Comparison of ENCODE assay signal across 1 cellular context in the genomic region with DNA sequence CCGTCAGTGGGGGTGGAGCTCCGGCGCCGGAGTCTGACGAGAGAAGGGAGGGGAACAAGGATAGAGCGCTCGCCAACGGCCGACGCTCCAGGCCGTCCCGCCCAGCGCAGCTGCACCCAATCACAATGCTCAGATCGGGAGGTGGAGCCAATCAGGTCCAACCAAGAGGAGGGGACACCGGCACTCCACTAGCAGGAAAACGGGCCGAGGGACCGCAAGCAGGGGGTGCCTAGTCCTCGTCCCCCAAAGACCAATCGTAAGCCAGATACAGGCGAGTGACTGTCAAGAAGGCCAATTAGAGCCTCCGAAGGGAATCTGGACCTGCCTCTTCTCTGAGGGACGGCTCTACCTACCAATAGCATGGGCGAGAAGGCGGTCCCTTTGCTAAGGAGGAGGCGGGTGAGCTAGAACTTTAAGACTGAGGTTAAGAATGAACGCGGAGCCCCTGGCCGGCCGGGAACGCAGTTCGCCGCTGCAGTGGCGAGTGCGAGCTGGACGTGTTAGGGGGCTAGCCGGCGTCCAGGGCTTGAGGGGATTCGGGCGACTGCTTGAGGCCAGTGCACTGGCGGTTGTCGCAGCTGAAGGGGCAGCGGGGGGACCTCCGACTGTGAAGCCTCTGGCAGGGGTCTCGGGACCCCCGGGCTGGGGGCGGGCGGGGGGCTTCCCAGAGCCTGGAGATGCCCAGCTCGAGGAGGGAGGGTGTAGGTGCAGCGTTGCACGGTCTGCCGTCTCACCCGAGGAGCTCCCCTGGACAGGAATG.
A peak's percentile ranks its signal among the peaks of the same experiment; 100 is the strongest.
TF ChIP-seq lines count a peak whose summit lies in the region.

A gene with protein sequence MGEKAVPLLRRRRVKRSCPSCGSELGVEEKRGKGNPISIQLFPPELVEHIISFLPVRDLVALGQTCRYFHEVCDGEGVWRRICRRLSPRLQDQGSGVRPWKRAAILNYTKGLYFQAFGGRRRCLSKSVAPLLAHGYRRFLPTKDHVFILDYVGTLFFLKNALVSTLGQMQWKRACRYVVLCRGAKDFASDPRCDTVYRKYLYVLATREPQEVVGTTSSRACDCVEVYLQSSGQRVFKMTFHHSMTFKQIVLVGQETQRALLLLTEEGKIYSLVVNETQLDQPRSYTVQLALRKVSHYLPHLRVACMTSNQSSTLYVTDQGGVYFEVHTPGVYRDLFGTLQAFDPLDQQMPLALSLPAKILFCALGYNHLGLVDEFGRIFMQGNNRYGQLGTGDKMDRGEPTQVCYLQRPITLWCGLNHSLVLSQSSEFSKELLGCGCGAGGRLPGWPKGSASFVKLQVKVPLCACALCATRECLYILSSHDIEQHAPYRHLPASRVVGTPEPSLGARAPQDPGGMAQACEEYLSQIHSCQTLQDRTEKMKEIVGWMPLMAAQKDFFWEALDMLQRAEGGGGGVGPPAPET (plus strand): TSS at position 63 of the 760 bp plus-strand sequence. CDS start 298 bp downstream, at position 361.

TF ChIP-seq in HepG2, 621 proteins besides CTCF, POLR2A, EP300 and RAD21 (continued from another document and continues in another):
- TF ChIP-seq, protein P1, sequence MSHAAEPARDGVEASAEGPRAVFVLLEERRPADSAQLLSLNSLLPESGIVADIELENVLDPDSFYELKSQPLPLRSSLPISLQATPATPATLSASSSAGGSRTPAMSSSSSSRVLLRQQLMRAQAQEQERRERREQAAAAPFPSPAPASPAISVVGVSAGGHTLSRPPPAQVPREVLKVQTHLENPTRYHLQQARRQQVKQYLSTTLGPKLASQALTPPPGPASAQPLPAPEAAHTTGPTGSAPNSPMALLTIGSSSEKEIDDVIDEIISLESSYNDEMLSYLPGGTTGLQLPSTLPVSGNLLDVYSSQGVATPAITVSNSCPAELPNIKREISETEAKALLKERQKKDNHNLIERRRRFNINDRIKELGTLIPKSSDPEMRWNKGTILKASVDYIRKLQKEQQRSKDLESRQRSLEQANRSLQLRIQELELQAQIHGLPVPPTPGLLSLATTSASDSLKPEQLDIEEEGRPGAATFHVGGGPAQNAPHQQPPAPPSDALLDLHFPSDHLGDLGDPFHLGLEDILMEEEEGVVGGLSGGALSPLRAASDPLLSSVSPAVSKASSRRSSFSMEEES (CRISPR knock-in tag; IDR thresholded peaks at IDR 0.05), result 0 out of 2 replicates have a peak, but pooled peaks have one; percentile 13
- TF ChIP-seq, protein P2, sequence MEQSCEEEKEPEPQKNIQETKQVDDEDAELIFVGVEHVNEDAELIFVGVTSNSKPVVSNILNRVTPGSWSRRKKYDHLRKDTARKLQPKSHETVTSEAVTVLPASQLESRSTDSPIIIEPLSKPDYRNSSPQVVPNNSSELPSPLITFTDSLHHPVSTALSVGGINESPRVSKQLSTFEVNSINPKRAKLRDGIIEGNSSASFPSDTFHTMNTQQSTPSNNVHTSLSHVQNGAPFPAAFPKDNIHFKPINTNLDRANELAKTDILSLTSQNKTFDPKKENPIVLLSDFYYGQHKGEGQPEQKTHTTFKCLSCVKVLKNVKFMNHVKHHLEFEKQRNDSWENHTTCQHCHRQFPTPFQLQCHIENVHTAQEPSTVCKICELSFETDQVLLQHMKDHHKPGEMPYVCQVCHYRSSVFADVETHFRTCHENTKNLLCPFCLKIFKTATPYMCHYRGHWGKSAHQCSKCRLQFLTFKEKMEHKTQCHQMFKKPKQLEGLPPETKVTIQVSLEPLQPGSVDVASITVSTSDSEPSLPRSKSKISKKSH (CRISPR knock-in tag; IDR thresholded peaks at IDR 0.05; ENCODE audit: borderline replicate concordance), result peak; percentile 23; the same call in 1 of the 2 replicates
- TF ChIP-seq SMAD9 (CRISPR knock-in tag; IDR thresholded peaks at IDR 0.05) (no peak), TBX3 (IDR thresholded peaks at IDR 0.05; ENCODE audit: borderline replicate concordance) (0 out of 2 replicates have a peak, but pooled peaks have one; percentile 4), KAT2B (IDR thresholded peaks at IDR 0.05; ENCODE audit: borderline replicate concordance, low read depth, low read length) (no peak), ZNF234 (CRISPR knock-in tag; conservative IDR thresholded peaks at IDR 0.05) (no peak), ZNF431 (CRISPR knock-in tag; IDR thresholded peaks at IDR 0.05; ENCODE audit: borderline replicate concordance, low read depth) (0 out of 2 replicates have a peak, but pooled peaks have one; percentile 1), RFX5 (IDR thresholded peaks at IDR 0.05; ENCODE audit: low read depth, low read length) (peak; percentile 84), NKX3-1 (CRISPR knock-in tag; IDR thresholded peaks at IDR 0.05) (no peak), YEATS2 (CRISPR knock-in tag; IDR thresholded peaks at IDR 0.05; ENCODE audit: borderline replicate concordance) (peak; percentile 40; the same call in 1 of the 2 replicates), KDM5A (IDR thresholded peaks at IDR 0.05; ENCODE audit: borderline replicate concordance, low read length) (no peak; the same call in 1 of the 2 replicates), CC2D1A (CRISPR knock-in tag; IDR thresholded peaks at IDR 0.05) (no peak), ZNF605 (CRISPR knock-in tag; IDR thresholded peaks at IDR 0.05) (0 out of 2 replicates have a peak, but pooled peaks have one; percentile 28), ZNF766 (CRISPR knock-in tag; IDR thresholded peaks at IDR 0.05; ENCODE audit: borderline replicate concordance) (0 out of 2 replicates have a peak, but pooled peaks have one; percentile 9), POLR2G (IDR thresholded peaks at IDR 0.05; ENCODE audit: low read depth, low read length) (peak; percentile 23), ERF (CRISPR knock-in tag; IDR thresholded peaks at IDR 0.05) (no peak), ZNF143 (CRISPR knock-in tag; IDR thresholded peaks at IDR 0.05) (no peak)
- TF ChIP-seq, protein P3, sequence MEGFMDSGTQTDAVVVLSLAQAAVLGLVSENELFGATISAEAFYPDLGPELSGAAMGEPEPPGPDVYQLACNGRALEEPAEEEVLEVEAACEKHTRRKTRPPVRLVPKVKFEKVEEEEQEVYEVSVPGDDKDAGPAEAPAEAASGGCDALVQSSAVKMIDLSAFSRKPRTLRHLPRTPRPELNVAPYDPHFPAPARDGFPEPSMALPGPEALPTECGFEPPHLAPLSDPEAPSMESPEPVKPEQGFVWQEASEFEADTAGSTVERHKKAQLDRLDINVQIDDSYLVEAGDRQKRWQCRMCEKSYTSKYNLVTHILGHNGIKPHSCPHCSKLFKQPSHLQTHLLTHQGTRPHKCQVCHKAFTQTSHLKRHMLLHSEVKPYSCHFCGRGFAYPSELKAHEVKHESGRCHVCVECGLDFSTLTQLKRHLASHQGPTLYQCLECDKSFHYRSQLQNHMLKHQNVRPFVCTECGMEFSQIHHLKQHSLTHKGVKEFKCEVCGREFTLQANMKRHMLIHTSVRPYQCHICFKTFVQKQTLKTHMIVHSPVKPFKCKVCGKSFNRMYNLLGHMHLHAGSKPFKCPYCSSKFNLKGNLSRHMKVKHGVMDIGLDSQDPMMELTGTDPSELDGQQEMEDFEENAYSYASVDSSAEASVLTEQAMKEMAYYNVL (CRISPR knock-in tag; IDR thresholded peaks at IDR 0.05; ENCODE audit: borderline replicate concordance), result no peak
- TF ChIP-seq, protein P4, sequence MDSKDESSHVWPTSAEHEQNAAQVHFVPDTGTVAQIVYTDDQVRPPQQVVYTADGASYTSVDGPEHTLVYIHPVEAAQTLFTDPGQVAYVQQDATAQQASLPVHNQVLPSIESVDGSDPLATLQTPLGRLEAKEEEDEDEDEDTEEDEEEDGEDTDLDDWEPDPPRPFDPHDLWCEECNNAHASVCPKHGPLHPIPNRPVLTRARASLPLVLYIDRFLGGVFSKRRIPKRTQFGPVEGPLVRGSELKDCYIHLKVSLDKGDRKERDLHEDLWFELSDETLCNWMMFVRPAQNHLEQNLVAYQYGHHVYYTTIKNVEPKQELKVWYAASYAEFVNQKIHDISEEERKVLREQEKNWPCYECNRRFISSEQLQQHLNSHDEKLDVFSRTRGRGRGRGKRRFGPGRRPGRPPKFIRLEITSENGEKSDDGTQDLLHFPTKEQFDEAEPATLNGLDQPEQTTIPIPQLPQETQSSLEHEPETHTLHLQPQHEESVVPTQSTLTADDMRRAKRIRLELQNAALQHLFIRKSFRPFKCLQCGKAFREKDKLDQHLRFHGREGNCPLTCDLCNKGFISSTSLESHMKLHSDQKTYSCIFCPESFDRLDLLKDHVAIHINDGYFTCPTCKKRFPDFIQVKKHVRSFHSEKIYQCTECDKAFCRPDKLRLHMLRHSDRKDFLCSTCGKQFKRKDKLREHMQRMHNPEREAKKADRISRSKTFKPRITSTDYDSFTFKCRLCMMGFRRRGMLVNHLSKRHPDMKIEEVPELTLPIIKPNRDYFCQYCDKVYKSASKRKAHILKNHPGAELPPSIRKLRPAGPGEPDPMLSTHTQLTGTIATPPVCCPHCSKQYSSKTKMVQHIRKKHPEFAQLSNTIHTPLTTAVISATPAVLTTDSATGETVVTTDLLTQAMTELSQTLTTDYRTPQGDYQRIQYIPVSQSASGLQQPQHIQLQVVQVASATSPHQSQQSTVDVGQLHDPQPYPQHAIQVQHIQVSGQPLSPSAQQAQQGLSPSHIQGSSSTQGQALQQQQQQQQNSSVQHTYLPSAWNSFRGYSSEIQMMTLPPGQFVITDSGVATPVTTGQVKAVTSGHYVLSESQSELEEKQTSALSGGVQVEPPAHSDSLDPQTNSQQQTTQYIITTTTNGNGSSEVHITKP (CRISPR knock-in tag; IDR thresholded peaks at IDR 0.05; ENCODE audit: low read depth), result peak; percentile 96
- TF ChIP-seq, protein P5, sequence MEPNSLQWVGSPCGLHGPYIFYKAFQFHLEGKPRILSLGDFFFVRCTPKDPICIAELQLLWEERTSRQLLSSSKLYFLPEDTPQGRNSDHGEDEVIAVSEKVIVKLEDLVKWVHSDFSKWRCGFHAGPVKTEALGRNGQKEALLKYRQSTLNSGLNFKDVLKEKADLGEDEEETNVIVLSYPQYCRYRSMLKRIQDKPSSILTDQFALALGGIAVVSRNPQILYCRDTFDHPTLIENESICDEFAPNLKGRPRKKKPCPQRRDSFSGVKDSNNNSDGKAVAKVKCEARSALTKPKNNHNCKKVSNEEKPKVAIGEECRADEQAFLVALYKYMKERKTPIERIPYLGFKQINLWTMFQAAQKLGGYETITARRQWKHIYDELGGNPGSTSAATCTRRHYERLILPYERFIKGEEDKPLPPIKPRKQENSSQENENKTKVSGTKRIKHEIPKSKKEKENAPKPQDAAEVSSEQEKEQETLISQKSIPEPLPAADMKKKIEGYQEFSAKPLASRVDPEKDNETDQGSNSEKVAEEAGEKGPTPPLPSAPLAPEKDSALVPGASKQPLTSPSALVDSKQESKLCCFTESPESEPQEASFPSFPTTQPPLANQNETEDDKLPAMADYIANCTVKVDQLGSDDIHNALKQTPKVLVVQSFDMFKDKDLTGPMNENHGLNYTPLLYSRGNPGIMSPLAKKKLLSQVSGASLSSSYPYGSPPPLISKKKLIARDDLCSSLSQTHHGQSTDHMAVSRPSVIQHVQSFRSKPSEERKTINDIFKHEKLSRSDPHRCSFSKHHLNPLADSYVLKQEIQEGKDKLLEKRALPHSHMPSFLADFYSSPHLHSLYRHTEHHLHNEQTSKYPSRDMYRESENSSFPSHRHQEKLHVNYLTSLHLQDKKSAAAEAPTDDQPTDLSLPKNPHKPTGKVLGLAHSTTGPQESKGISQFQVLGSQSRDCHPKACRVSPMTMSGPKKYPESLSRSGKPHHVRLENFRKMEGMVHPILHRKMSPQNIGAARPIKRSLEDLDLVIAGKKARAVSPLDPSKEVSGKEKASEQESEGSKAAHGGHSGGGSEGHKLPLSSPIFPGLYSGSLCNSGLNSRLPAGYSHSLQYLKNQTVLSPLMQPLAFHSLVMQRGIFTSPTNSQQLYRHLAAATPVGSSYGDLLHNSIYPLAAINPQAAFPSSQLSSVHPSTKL (CRISPR knock-in tag; IDR thresholded peaks at IDR 0.05), result no peak
- TF ChIP-seq, protein P6, sequence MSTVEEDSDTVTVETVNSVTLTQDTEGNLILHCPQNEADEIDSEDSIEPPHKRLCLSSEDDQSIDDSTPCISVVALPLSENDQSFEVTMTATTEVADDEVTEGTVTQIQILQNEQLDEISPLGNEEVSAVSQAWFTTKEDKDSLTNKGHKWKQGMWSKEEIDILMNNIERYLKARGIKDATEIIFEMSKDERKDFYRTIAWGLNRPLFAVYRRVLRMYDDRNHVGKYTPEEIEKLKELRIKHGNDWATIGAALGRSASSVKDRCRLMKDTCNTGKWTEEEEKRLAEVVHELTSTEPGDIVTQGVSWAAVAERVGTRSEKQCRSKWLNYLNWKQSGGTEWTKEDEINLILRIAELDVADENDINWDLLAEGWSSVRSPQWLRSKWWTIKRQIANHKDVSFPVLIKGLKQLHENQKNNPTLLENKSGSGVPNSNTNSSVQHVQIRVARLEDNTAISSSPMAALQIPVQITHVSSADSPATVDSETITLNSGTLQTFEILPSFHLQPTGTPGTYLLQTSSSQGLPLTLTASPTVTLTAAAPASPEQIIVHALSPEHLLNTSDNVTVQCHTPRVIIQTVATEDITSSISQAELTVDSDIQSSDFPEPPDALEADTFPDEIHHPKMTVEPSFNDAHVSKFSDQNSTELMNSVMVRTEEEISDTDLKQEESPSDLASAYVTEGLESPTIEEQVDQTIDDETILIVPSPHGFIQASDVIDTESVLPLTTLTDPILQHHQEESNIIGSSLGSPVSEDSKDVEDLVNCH (CRISPR knock-in tag; IDR thresholded peaks at IDR 0.05), result no peak
- TF ChIP-seq, protein P7, sequence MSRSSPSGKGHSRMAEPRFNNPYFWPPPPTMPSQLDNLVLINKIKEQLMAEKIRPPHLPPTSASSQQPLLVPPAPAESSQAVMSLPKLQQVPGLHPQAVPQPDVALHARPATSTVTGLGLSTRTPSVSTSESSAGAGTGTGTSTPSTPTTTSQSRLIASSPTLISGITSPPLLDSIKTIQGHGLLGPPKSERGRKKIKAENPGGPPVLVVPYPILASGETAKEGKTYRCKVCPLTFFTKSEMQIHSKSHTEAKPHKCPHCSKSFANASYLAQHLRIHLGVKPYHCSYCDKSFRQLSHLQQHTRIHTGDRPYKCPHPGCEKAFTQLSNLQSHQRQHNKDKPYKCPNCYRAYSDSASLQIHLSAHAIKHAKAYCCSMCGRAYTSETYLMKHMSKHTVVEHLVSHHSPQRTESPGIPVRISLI (CRISPR knock-in tag; IDR thresholded peaks at IDR 0.05; ENCODE audit: borderline replicate concordance), result no peak
- TF ChIP-seq, protein P8, sequence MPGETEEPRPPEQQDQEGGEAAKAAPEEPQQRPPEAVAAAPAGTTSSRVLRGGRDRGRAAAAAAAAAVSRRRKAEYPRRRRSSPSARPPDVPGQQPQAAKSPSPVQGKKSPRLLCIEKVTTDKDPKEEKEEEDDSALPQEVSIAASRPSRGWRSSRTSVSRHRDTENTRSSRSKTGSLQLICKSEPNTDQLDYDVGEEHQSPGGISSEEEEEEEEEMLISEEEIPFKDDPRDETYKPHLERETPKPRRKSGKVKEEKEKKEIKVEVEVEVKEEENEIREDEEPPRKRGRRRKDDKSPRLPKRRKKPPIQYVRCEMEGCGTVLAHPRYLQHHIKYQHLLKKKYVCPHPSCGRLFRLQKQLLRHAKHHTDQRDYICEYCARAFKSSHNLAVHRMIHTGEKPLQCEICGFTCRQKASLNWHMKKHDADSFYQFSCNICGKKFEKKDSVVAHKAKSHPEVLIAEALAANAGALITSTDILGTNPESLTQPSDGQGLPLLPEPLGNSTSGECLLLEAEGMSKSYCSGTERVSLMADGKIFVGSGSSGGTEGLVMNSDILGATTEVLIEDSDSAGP (CRISPR knock-in tag; IDR thresholded peaks at IDR 0.05; ENCODE audit: borderline replicate concordance), result peak; percentile 50; the same call in 1 of the 2 replicates
- TF ChIP-seq, protein P9, sequence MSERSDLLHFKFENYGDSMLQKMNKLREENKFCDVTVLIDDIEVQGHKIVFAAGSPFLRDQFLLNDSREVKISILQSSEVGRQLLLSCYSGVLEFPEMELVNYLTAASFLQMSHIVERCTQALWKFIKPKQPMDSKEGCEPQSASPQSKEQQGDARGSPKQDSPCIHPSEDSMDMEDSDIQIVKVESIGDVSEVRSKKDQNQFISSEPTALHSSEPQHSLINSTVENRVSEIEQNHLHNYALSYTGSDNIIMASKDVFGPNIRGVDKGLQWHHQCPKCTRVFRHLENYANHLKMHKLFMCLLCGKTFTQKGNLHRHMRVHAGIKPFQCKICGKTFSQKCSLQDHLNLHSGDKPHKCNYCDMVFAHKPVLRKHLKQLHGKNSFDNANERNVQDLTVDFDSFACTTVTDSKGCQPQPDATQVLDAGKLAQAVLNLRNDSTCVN (CRISPR knock-in tag; IDR thresholded peaks at IDR 0.05; ENCODE audit: borderline replicate concordance), result no peak
